In the genomic region with DNA sequence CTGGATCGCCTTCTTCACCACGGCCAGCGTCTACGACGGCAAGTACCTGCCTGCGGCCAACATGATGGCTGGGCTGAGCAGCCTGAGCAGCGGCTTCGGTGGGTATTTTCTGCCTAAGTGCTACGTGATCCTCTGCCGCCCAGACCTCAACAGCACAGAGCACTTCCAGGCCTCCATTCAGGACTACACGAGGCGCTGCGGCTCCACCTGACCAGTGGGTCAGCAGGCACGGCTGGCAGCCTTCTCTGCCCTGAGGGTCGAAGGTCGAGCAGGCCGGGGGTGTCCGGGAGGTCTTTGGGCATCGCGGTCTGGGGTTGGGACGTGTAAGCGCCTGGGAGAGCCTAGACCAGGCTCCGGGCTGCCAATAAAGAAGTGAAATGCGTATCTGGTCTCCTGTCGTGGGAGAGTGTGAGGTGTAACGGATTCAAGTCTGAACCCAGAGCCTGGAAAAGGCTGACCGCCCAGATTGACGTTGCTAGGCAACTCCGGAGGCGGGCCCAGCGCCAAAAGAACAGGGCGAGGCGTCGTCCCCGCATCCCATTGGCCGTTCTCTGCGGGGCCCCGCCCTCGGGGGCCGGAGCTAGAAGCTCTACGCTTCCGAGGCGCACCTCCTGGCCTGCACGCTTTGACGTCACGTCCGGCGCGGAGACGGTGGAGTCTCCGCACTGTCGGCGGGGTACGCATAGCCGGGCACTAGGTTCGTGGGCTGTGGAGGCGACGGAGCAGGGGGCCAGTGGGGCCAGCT, we compare ENCODE assay signal across 8 cellular contexts. TPM values are rescaled to one million over a fixed set of nuclear protein-coding genes. Genes with fewer than 3 reads are reported as not detected.
DNase-seq lines count a peak whose midpoint lies in the region; ATAC-seq and TF ChIP-seq lines count a peak whose summit lies in the region.

Gene ZBTB48, plus strand, starts transcription at position 621 of the 745 bp plus-strand sequence. CDS start 616 bp downstream, outside the sequence.

- H3K27me3 Mint-ChIP-seq in activated T-cell treated with anti-CD3 and anti-CD28 coated beads, Interleukin-2, amount 50 U/mL, for 24 hours = no peaks in the 10 kb centered on the region

- TF ChIP-seq POLR2A in erythroblast (IDR thresholded peaks at IDR 0.05; ENCODE audit: low read length) = peak; percentile 95

- no peaks in the 10 kb centered on the region for H3K36me3 ChIP-seq in mucosa of rectum (ENCODE audit: control insufficient read depth in 2 of 2, insufficient read depth in 2 of 2, low read length in 2 of 2)

- H3K9me3 ChIP-seq in mucosa of rectum (ENCODE audit: control insufficient read depth in 2 of 2, low read length in 2 of 2) = no peaks in the 10 kb centered on the region

- peak within 1 kb of the TSS; percentile 81 to 97 for H3K9ac ChIP-seq in mucosa of rectum (ENCODE audit: low read depth in 1 of 2, low read length in 2 of 2)

- H3K4me1 ChIP-seq in mucosa of rectum (ENCODE audit: control insufficient read depth in 2 of 2, insufficient read depth in 2 of 2, low read length in 2 of 2) = peaks cover 30 to 32% of the 10 kb centered on the region in 2 donors

- H3K36me3 Mint-ChIP-seq in activated T-cell treated with anti-CD3 and anti-CD28 coated beads, Interleukin-2, amount 50 U/mL, for 24 hours (ENCODE audit: low read depth) = peaks cover 27% of the 10 kb centered on the region

- peak within 1 kb of the TSS; percentile 92 for H3K4me3 Mint-ChIP-seq in activated T-cell treated with anti-CD3 and anti-CD28 coated beads, Interleukin-2, amount 50 U/mL, for 24 hours

- peak within 1 kb of the TSS; percentile 98 for H3K27ac Mint-ChIP-seq in activated T-cell treated with anti-CD3 and anti-CD28 coated beads, Interleukin-2, amount 50 U/mL, for 24 hours

- peak within 1 kb of the TSS; percentile 80 to 95 for H3K4me3 ChIP-seq in mucosa of rectum (ENCODE audit: low read length in 2 of 2)

- H3K9me3 Mint-ChIP-seq in activated T-cell treated with anti-CD3 and anti-CD28 coated beads, Interleukin-2, amount 50 U/mL, for 24 hours = no peaks in the 10 kb centered on the region

- in situ Hi-C loops in KBM-7 (cut with MboI; ENCODE audit: low pct_unique_long_range_greater_than_20kb, low sequenced_read_pairs) = no loop called here

- H3K27ac ChIP-seq in mucosa of rectum (ENCODE audit: low read depth in 2 of 2, low read length in 2 of 2) = peak within 1 kb of the TSS; percentile 91 to 94

- DNase-seq in DMS153 treated with DMSO at 0.1 percent for 48 hours (lab: John Stamatoyannopoulos, UW; ENCODE audit: unreplicated experiment) (peak; percentile 91), KBM-7 (peak; percentile 96), erythroblast (lab: John Stamatoyannopoulos, UW) (peak; percentile 97 to 99)
- DNase-seq in activated T-cell treated with anti-CD3 and anti-CD28 coated beads, Interleukin-2, amount 50 U/mL, for 24 hours = peak; percentile 96
- DNase-seq in stimulated activated CD8-positive, alpha-beta memory T cell treated with anti-CD3 and anti-CD28 coated beads, Interleukin-4, amount 100 ng/mL, for 48 hours = peak; percentile 98

- ATAC-seq in GM21717 (IDR thresholded peaks at IDR 0.05; ENCODE audit: unreplicated experiment) = peak; percentile 94

- no peaks in the 10 kb centered on the region for H3K27me3 ChIP-seq in mucosa of rectum (ENCODE audit: control insufficient read depth in 2 of 2, insufficient read depth in 2 of 2, low read length in 2 of 2)

- H3K4me1 Mint-ChIP-seq in activated T-cell treated with anti-CD3 and anti-CD28 coated beads, Interleukin-2, amount 50 U/mL, for 24 hours (ENCODE audit: low read depth) = peaks cover 36% of the 10 kb centered on the region

TF ChIP-seq in PFSK-1, 5 proteins besides CTCF, POLR2A, EP300 and RAD21:
- TF ChIP-seq FOXP2 (optimal IDR thresholded peaks at IDR 0.05; ENCODE audit: borderline replicate concordance, extremely low read depth, extremely low read length, insufficient read depth) = peak; percentile 90
- TF ChIP-seq POLR2AphosphoS5 (IDR thresholded peaks at IDR 0.05; ENCODE audit: low read depth, low read length) = peak; percentile 97
- peak; percentile 61; the same call in 1 of the 2 replicates for TF ChIP-seq TAF1 (IDR thresholded peaks at IDR 0.05; ENCODE audit: borderline replicate concordance, insufficient read depth, low read length)
- no peak for TF ChIP-seq SIN3A (IDR thresholded peaks at IDR 0.05; ENCODE audit: borderline replicate concordance, insufficient read depth, low read length)

RNA-seq across cellular contexts. Expression of gene ZBTB48, which starts in this region (rescaled TPM):
- 40.6 TPM for polyA plus RNA-seq in PFSK-1 (2012; ENCODE audit: insufficient read length, low read depth)

Comparison
In these comparisons a context has a peak if more than half of its experiments do, and no peak if none do; other contexts are left out.
1. Peak in every context shown above with its lines: DNase-seq, ATAC-seq, H3K4me3 ChIP-seq and H3K27ac ChIP-seq.